ENCODE assay signal across 8 cellular contexts in genomic region chr5:17189381-17190036, GRCh38. TPM values are rescaled to one million over a fixed set of nuclear protein-coding genes. Genes with fewer than 3 reads are reported as not detected.
DNase-seq lines count a peak whose midpoint lies in the region; ATAC-seq and TF ChIP-seq lines count a peak whose summit lies in the region.

No MANE protein-coding gene starts in this region.

- peak; percentile 80 for TF ChIP-seq RAD21 in Ishikawa (IDR thresholded peaks at IDR 0.05; ENCODE audit: low read depth)

- H3K36me3 Mint-ChIP-seq in osteocyte (ENCODE audit: unreplicated experiment) = no peaks in the 10 kb centered on the region

- ATAC-seq in GM19463 (IDR thresholded peaks at IDR 0.05; ENCODE audit: unreplicated experiment) = peak; percentile 85

- peak overlapping the region; percentile 45 for H3K27ac Mint-ChIP-seq in osteocyte (ENCODE audit: unreplicated experiment)

- TF ChIP-seq CTCF in osteocyte (IDR thresholded peaks at IDR 0.05) = peak; percentile 92

- DNase-seq in CMK (ENCODE audit: low read depth) (peak; percentile 78), OCI-M1 (lab: John Stamatoyannopoulos, UW) (peak; percentile 78), fibroblast of the conjunctiva (ENCODE audit: low read depth) (peak; percentile 60), osteocyte (ENCODE audit: extremely low spot score, unreplicated experiment) (peak; percentile 90), ureter (ENCODE audit: low spot score) (peak; percentile 62)
- DNase-seq in activated T-cell treated with anti-CD3 and anti-CD28 coated beads, Interleukin-2, amount 50 U/mL, for 1 hour = peak; percentile 45

- no peak for TF ChIP-seq EP300 in Ishikawa (IDR thresholded peaks at IDR 0.05; ENCODE audit: borderline replicate concordance)

- no peaks in the 10 kb centered on the region for H3K27me3 Mint-ChIP-seq in osteocyte (ENCODE audit: unreplicated experiment)

- H3K4me3 Mint-ChIP-seq in osteocyte (ENCODE audit: unreplicated experiment) = no peak overlapping the region

- H3K4me1 Mint-ChIP-seq in osteocyte (ENCODE audit: unreplicated experiment) = peaks cover 61% of the 10 kb centered on the region

- no peaks in the 10 kb centered on the region for H3K9me3 Mint-ChIP-seq in osteocyte (ENCODE audit: unreplicated experiment)

TF ChIP-seq in Ishikawa, 13 proteins besides CTCF, POLR2A, EP300 and RAD21:
- TF ChIP-seq CEBPB (IDR thresholded peaks at IDR 0.05) (no peak), TEAD4 (IDR thresholded peaks at IDR 0.05) (no peak), CREB1 (IDR thresholded peaks at IDR 0.05; ENCODE audit: low read depth) (no peak), NFIC (IDR thresholded peaks at IDR 0.05) (no peak), FOXM1 (IDR thresholded peaks at IDR 0.05; ENCODE audit: borderline replicate concordance, low read depth) (no peak), EGR1 (IDR thresholded peaks at IDR 0.05) (no peak), TCF12 (IDR thresholded peaks at IDR 0.05; ENCODE audit: low read depth) (no peak), TAF1 (IDR thresholded peaks at IDR 0.05; ENCODE audit: low read depth) (no peak), YY1 (IDR thresholded peaks at IDR 0.05; ENCODE audit: low read depth) (no peak), ZBTB7A (IDR thresholded peaks at IDR 0.05; ENCODE audit: low read depth) (no peak)
- TF ChIP-seq, protein P1, sequence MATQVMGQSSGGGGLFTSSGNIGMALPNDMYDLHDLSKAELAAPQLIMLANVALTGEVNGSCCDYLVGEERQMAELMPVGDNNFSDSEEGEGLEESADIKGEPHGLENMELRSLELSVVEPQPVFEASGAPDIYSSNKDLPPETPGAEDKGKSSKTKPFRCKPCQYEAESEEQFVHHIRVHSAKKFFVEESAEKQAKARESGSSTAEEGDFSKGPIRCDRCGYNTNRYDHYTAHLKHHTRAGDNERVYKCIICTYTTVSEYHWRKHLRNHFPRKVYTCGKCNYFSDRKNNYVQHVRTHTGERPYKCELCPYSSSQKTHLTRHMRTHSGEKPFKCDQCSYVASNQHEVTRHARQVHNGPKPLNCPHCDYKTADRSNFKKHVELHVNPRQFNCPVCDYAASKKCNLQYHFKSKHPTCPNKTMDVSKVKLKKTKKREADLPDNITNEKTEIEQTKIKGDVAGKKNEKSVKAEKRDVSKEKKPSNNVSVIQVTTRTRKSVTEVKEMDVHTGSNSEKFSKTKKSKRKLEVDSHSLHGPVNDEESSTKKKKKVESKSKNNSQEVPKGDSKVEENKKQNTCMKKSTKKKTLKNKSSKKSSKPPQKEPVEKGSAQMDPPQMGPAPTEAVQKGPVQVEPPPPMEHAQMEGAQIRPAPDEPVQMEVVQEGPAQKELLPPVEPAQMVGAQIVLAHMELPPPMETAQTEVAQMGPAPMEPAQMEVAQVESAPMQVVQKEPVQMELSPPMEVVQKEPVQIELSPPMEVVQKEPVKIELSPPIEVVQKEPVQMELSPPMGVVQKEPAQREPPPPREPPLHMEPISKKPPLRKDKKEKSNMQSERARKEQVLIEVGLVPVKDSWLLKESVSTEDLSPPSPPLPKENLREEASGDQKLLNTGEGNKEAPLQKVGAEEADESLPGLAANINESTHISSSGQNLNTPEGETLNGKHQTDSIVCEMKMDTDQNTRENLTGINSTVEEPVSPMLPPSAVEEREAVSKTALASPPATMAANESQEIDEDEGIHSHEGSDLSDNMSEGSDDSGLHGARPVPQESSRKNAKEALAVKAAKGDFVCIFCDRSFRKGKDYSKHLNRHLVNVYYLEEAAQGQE (IDR thresholded peaks at IDR 0.05; ENCODE audit: low read depth) = no peak
- TF ChIP-seq, protein P2, sequence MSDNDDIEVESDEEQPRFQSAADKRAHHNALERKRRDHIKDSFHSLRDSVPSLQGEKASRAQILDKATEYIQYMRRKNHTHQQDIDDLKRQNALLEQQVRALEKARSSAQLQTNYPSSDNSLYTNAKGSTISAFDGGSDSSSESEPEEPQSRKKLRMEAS (IDR thresholded peaks at IDR 0.05) = no peak
- TF ChIP-seq, protein P3, sequence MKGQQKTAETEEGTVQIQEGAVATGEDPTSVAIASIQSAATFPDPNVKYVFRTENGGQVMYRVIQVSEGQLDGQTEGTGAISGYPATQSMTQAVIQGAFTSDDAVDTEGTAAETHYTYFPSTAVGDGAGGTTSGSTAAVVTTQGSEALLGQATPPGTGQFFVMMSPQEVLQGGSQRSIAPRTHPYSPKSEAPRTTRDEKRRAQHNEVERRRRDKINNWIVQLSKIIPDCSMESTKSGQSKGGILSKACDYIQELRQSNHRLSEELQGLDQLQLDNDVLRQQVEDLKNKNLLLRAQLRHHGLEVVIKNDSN (IDR thresholded peaks at IDR 0.05) = no peak
TF ChIP-seq in Ishikawa: peak in this region for 0.

RNA-seq across cellular contexts. Expression of gene BASP1, which starts 27.9 kb away (rescaled TPM):
- total RNA-seq in osteocyte (197 and 212 TPM in 2 replicates), ureter (77.8 TPM)

Comparison
In these comparisons a context has a peak if more than half of its experiments do, and no peak if none do; other contexts are left out.
1. Peak in every context shown above with its lines: DNase-seq and ATAC-seq.